In the genomic region with DNA sequence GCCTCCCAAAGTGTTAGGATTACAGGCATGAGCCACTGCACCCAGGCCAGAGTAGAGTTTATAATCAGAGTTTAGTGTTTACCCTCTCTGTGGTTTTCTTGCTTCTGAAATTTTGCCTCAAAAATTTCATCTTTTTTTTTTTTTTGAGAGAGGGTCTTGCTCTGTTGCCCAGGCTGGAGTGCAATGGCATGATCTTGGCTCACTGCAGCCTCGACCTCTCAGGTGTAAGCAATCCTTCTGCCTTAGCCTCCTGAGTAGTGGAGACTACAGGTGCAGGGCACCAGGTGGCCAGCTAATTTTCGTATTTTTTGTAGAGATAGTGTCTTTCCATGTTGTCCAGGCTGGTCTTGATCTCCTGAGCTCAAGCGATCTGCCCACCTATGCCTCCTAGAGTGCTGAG, we compare ENCODE assay signal across 29 cellular contexts. TPM values are rescaled to one million over a fixed set of nuclear protein-coding genes. Genes with fewer than 3 reads are reported as not detected.
"Had no signal": no experiment of that assay in that cellular context is flagged by ENCODE, and none has a peak within 500 bp of the region (broad histone marks: within the 10 kb centered on the region; RNA-seq: fewer than 3 reads in every experiment).

No MANE protein-coding gene starts in this region.

- H3K36me3 ChIP-seq: pancreas, right lobe of liver, sigmoid colon, tibial artery, transverse colon, upper lobe of right lung, uterus had no signal

- H3K9me3 ChIP-seq: pancreas, psoas muscle, right lobe of liver, sigmoid colon, stomach, tibial artery, transverse colon, upper lobe of right lung, uterus had no signal

- H3K27me3 ChIP-seq: neural progenitor cell, pancreas, right lobe of liver, sigmoid colon, stomach, tibial artery, transverse colon, upper lobe of right lung, uterus had no signal

- H3K9me3 Mint-ChIP-seq: naive thymus-derived CD4-positive, alpha-beta T cell; natural killer cell; nephron; neural progenitor cell; stimulated activated effector memory CD8-positive, alpha-beta T cell treated with anti-CD3 and anti-CD28 coated beads, Interleukin-12 subunit alpha, Interleukin-12 subunit beta, amount 100 ng/mL, for 72 hours; stimulated activated naive B cell treated with anti-CD40 and anti-IgM and Interleukin-4, amounts not matched to agents 10 μg/mL and 1 μg/mL and 100 μg/mL, for 72 hours; stimulated activated naive CD8-positive, alpha-beta T cell treated with anti-CD3 and anti-CD28 coated beads, Interleukin-15, Interleukin-2, amounts not matched to agents 100 ng/mL and 50 ng/mL, for 24 hours; type B pancreatic cell had no signal

- H3K27ac ChIP-seq: neural progenitor cell, pancreas, psoas muscle, right lobe of liver, sigmoid colon, stomach, tibial artery, transverse colon, upper lobe of right lung, uterus had no signal

- H3K4me1 ChIP-seq: neural progenitor cell, pancreas, psoas muscle, right lobe of liver, sigmoid colon, stomach, transverse colon, upper lobe of right lung, uterus had no signal

- H3K4me2 ChIP-seq: neural progenitor cell had no signal

- ATAC-seq: naive thymus-derived CD4-positive, alpha-beta T cell; natural killer cell; pancreas; psoas muscle; right cardiac atrium; right lobe of liver; stimulated activated effector memory CD8-positive, alpha-beta T cell treated with anti-CD3 and anti-CD28 coated beads, Interleukin-12 subunit alpha, Interleukin-12 subunit beta, amount 100 ng/mL, for 72 hours; stimulated activated naive B cell treated with anti-CD40 and anti-IgM and Interleukin-4, amounts not matched to agents 10 μg/mL and 1 μg/mL and 100 μg/mL, for 72 hours; upper lobe of right lung had no signal

- H3K36me3 Mint-ChIP-seq: natural killer cell; stimulated activated naive B cell treated with anti-CD40 and anti-IgM and Interleukin-4, amounts not matched to agents 10 μg/mL and 1 μg/mL and 100 μg/mL, for 72 hours had no signal

- H3K4me3 Mint-ChIP-seq: naive thymus-derived CD4-positive, alpha-beta T cell; nephron; neural progenitor cell; stimulated activated effector memory CD8-positive, alpha-beta T cell treated with anti-CD3 and anti-CD28 coated beads, Interleukin-12 subunit alpha, Interleukin-12 subunit beta, amount 100 ng/mL, for 72 hours; stimulated activated naive B cell treated with anti-CD40 and anti-IgM and Interleukin-4, amounts not matched to agents 10 μg/mL and 1 μg/mL and 100 μg/mL, for 72 hours; stimulated activated naive CD8-positive, alpha-beta T cell treated with anti-CD3 and anti-CD28 coated beads, Interleukin-15, Interleukin-2, amounts not matched to agents 100 ng/mL and 50 ng/mL, for 24 hours; type B pancreatic cell had no signal

- H3K4me3 ChIP-seq: neural progenitor cell, pancreas, psoas muscle, right lobe of liver, sigmoid colon, stomach, tibial artery, transverse colon, upper lobe of right lung, uterus had no signal

- DNase-seq: naive thymus-derived CD4-positive, alpha-beta T cell; natural killer cell; occipital lobe; pancreas; psoas muscle; right cardiac atrium; right lobe of liver; sigmoid colon; small intestine; stimulated activated CD4-positive, alpha-beta T cell treated with anti-CD3 and anti-CD28 coated beads, Interleukin-15, amount 100 ng/mL, for 24 hours; stimulated activated CD4-positive, alpha-beta T cell treated with anti-CD3 and anti-CD28 coated beads, Interleukin-2, amount 100 ng/mL, for 24 hours; stimulated activated CD4-positive, alpha-beta T cell treated with anti-CD3 and anti-CD28 coated beads, Interleukin-2, amount 100 ng/mL, for 48 hours; stimulated activated CD4-positive, alpha-beta T cell treated with anti-CD3 and anti-CD28 coated beads, Interleukin-4, amount 100 ng/mL, for 24 hours; stimulated activated naive B cell treated with anti-CD40 and anti-IgM and Interleukin-4, amounts not matched to agents 10 μg/mL and 1 μg/mL and 100 μg/mL, for 72 hours; stimulated activated naive CD4-positive, alpha-beta T cell treated with Interleukin-2 at 50 U/mL for 16 hours; stomach; tibial artery; transverse colon; upper lobe of right lung; uterus had no signal

- H3K4me1 Mint-ChIP-seq: nephron; neural progenitor cell; stimulated activated naive B cell treated with anti-CD40 and anti-IgM and Interleukin-4, amounts not matched to agents 10 μg/mL and 1 μg/mL and 100 μg/mL, for 72 hours had no signal

- H2AFZ ChIP-seq: neural progenitor cell had no signal

- FAIRE-seq: pancreas, small intestine had no signal

- H3K27me3 Mint-ChIP-seq: naive thymus-derived CD4-positive, alpha-beta T cell; stimulated activated naive B cell treated with anti-CD40 and anti-IgM and Interleukin-4, amounts not matched to agents 10 μg/mL and 1 μg/mL and 100 μg/mL, for 72 hours; stimulated activated naive CD8-positive, alpha-beta T cell treated with anti-CD3 and anti-CD28 coated beads, Interleukin-15, Interleukin-2, amounts not matched to agents 100 ng/mL and 50 ng/mL, for 24 hours; type B pancreatic cell had no signal

- H3K27ac Mint-ChIP-seq: natural killer cell; nephron; neural progenitor cell; stimulated activated effector memory CD8-positive, alpha-beta T cell treated with anti-CD3 and anti-CD28 coated beads, Interleukin-12 subunit alpha, Interleukin-12 subunit beta, amount 100 ng/mL, for 72 hours; stimulated activated naive B cell treated with anti-CD40 and anti-IgM and Interleukin-4, amounts not matched to agents 10 μg/mL and 1 μg/mL and 100 μg/mL, for 72 hours; stimulated activated naive CD8-positive, alpha-beta T cell treated with anti-CD3 and anti-CD28 coated beads, Interleukin-15, Interleukin-2, amounts not matched to agents 100 ng/mL and 50 ng/mL, for 24 hours; type B pancreatic cell had no signal

- H3K9ac ChIP-seq: neural progenitor cell had no signal

RNA-seq across cellular contexts. Expression of gene MYLK2, which starts 51.4 kb away (rescaled TPM):
- total RNA-seq: posterior vena cava, renal cortical epithelial cell, right lobe of liver, subcutaneous adipose tissue, upper lobe of right lung had no signal
- polyA plus RNA-seq: naive thymus-derived CD4-positive, alpha-beta T cell; urinary bladder had no signal
